Comparison of ENCODE assay signal across 14 cellular contexts in the genomic region with DNA sequence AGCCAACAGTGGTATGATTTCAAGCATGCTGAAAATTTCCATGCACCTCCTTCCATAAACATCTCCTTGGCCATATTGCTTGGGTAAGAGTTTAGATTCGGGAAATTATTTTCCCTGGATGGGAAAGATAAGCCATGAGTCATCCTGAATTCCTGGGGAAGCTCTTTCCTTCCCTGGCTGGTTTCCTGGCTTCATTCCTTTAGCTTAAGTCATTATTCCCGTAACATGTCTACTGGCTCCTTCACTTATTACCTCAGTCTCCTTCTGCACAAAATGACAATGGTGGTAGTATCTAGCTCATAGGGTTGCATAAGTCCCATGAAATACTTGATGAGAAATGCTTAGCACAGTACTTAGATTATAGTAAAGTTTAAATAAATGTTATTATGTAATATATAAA. TPM values are rescaled to one million over a fixed set of nuclear protein-coding genes. Genes with fewer than 3 reads are reported as not detected.
A peak's percentile ranks its signal among the peaks of the same experiment; 100 is the strongest.
DNase-seq lines count a peak whose midpoint lies in the region; ATAC-seq, FAIRE-seq and TF ChIP-seq lines count a peak whose summit lies in the region.
"Had no signal": no experiment of that assay in that cellular context is flagged by ENCODE, and none has a peak within 500 bp of the region (broad histone marks: within the 10 kb centered on the region; RNA-seq: fewer than 3 reads in every experiment).

No MANE protein-coding gene starts in this region.

- peak in 1 of 2 donors; percentile 53 for TF ChIP-seq EP300 in tibial nerve (IDR thresholded peaks at IDR 0.05)

- H3K4me3 ChIP-seq in fibroblast of lung (replicated peaks in 1 of 4; ENCODE audit: control extremely low read depth in 1 of 4, insufficient read depth in 1 of 4, low read depth in 3 of 4, low read length in 4 of 4) (no peak overlapping the region), left lung (no peak overlapping the region), tibial nerve (no peak overlapping the region)
- H3K4me3 ChIP-seq: coronary artery, mucosa of descending colon had no signal

- DNase-seq in GM03348 (ENCODE audit: low spot score): peak; percentile 81
- DNase-seq in RCC 7860 (ENCODE audit: low spot score): peak; percentile 93
- DNase-seq in fibroblast of lung (ENCODE audit: low read depth in 2 of 2): peak; percentile 95 to 99
- peak; percentile 96 for DNase-seq in pulmonary artery endothelial cell (ENCODE audit: low read depth, low spot score)
- DNase-seq in left lung: no peak
- no peak for DNase-seq in tibial nerve (ENCODE audit: low spot score in 2 of 2)
- DNase-seq: mucosa of descending colon; NCI-H2029; stimulated activated CD4-positive, alpha-beta T cell treated with anti-CD3 and anti-CD28 coated beads, Interleukin-1b, Interleukin-23, amount 100 ng/mL, for 48 hours; T-helper 1 cell had no signal

- 46 to 60% methylated on average over 2 of the region's 2 CpGs for WGBS in tibial nerve, 2 donors

- H3K27me3 ChIP-seq in fibroblast of lung (ENCODE audit: control insufficient read depth, insufficient read depth, low read length) (no peaks in the 10 kb centered on the region), left lung (no peaks in the 10 kb centered on the region), tibial nerve (no peaks in the 10 kb centered on the region)

- no peaks in the 10 kb centered on the region for H4K20me1 ChIP-seq in fibroblast of lung (ENCODE audit: control insufficient read depth, extremely low read depth, insufficient read depth, low read length)

- H3K79me2 ChIP-seq in fibroblast of lung (ENCODE audit: control insufficient read depth, insufficient read depth, low read length): no peaks in the 10 kb centered on the region

- peak overlapping the region; percentile 41 for H3K4me2 ChIP-seq in fibroblast of lung (ENCODE audit: extremely low read depth, insufficient read depth, low read length)

- H3K27ac ChIP-seq in fibroblast of lung (ENCODE audit: insufficient read depth, low read length) (peak overlapping the region; percentile 31), left lung (no peak overlapping the region), tibial nerve (no peak overlapping the region)
- H3K27ac ChIP-seq: coronary artery had no signal

- no peak overlapping the region for H3K9ac ChIP-seq in fibroblast of lung (ENCODE audit: insufficient read depth, low read length)

- TF ChIP-seq CTCF in fibroblast of lung (conservative IDR thresholded peaks at IDR 0.05 in 1 of 2, IDR thresholded peaks at IDR 0.05 in 1 of 2; ENCODE audit: low read depth in 1 of 2, low read length in 2 of 2): no peak
- no peak for TF ChIP-seq CTCF in left lung (IDR thresholded peaks at IDR 0.05)
- TF ChIP-seq CTCF in tibial nerve (IDR thresholded peaks at IDR 0.05): no peak

- H2AFZ ChIP-seq in fibroblast of lung (ENCODE audit: low read length): no peak overlapping the region

- intact Hi-C loops in left lung (cut with DNase I): no loop called here

- H3K36me3 ChIP-seq in fibroblast of lung (ENCODE audit: control insufficient read depth, insufficient read depth, low read length): no peaks in the 10 kb centered on the region
- H3K36me3 ChIP-seq in left lung: no peaks in the 10 kb centered on the region
- H3K36me3 ChIP-seq in tibial nerve: no peaks in the 10 kb centered on the region

- H3K9me3 ChIP-seq in fibroblast of lung (ENCODE audit: control insufficient read depth, insufficient read depth, low read depth, low read length) (no peaks in the 10 kb centered on the region), left lung (peaks cover 0 to 9% of the 10 kb centered on the region in 2 donors), tibial nerve (peaks cover 0 to 10% (median 3%) of the 10 kb centered on the region in 4 donors)

- peak; percentile 97 for FAIRE-seq in RCC 7860 (lab: Jason Lieb, UNC)

- no peak for ATAC-seq in left lung
- no peak for ATAC-seq in HG03457 (IDR thresholded peaks at IDR 0.05; ENCODE audit: unreplicated experiment)
- no peak for ATAC-seq in HG03571 (IDR thresholded peaks at IDR 0.05; ENCODE audit: unreplicated experiment)
- ATAC-seq: mucosa of descending colon had no signal

- TF ChIP-seq POLR2A in tibial nerve (IDR thresholded peaks at IDR 0.05): no peak

- H3K4me1 ChIP-seq in fibroblast of lung (ENCODE audit: control insufficient read depth, extremely low read depth, insufficient read depth, low read length): no peaks in the 10 kb centered on the region
- no peaks in the 10 kb centered on the region for H3K4me1 ChIP-seq in left lung
- no peaks in the 10 kb centered on the region for H3K4me1 ChIP-seq in tibial nerve

RNA-seq across cellular contexts. Expression of gene TINAG, which starts 27.6 kb away (rescaled TPM):
- total RNA-seq in fibroblast of lung (not detected in 2 replicates), pulmonary artery endothelial cell (not detected in 2 replicates), left lung (not detected), tibial nerve (under 1 TPM in 1 of 4 donors, not detected in 3; 0.22 TPM)
- not detected in 2 replicates for polyA plus RNA-seq in fibroblast of lung
- not detected in 2 replicates for polyA plus RNA-seq in fibroblast of lung (2012)
- polyA minus RNA-seq in fibroblast of lung (ENCODE audit: low replicate concordance): not detected in 2 replicates
- polyA plus RNA-seq: urinary bladder had no signal

Comparison
In these comparisons a context has a peak if more than half of its experiments do, and no peak if none do; other contexts are left out.
1. DNase-seq: peak in GM03348 (single experiment), RCC 7860 (single experiment), fibroblast of lung (2 of 2) and pulmonary artery endothelial cell (single experiment); none in left lung (0 of 2) and tibial nerve (0 of 2).